Comparison of ENCODE assay signal across 8 cellular contexts in genomic region chr20:46308258-46309157, GRCh38. TPM values are rescaled to one million over a fixed set of nuclear protein-coding genes. Genes with fewer than 3 reads are reported as not detected.
DNase-seq lines count a peak whose midpoint lies in the region; ATAC-seq, FAIRE-seq and TF ChIP-seq lines count a peak whose summit lies in the region.

TSS of gene CDH22 (minus strand) at chr20:46308498. CDS start at chr20:46251294, 57,204 bp downstream.

- peaks cover 87% of the 10 kb centered on the region for H3K27me3 ChIP-seq in BLaER1

- peaks cover 13% of the 10 kb centered on the region for H3K4me1 ChIP-seq in BLaER1

- H3K9ac ChIP-seq in BLaER1, result no peak within 1 kb of the TSS

- POLR2A ChIA-PET in HEK293T (lab: Yijun Ruan, JAX), result interaction anchor here (1.4 kb wide), 1 partner anchor 56 kb away, joined by 3 read pairs; no protein-coding TSS in a partner anchor

- no peaks in the 10 kb centered on the region for H3K9me3 ChIP-seq in BLaER1

- DNase-seq in HEK293T (ENCODE audit: extremely low spot score) (peak; percentile 83), NOMO-1 treated with dmso at 0.1 percent for 144 hours (lab: John Stamatoyannopoulos, UW; ENCODE audit: unreplicated experiment) (peak; percentile 58), frontal cortex (ENCODE audit: low spot score in 2 of 2) (peak; percentile 79 to 80), occipital lobe (lab: John Stamatoyannopoulos, UW) (peak; percentile 37)
- DNase-seq in activated naive CD4-positive, alpha-beta T cell treated with Interleukin-2 at 50 U/mL for 16 hours, result peak; percentile 44

- peak within 1 kb of the TSS; percentile 73 for H3K4me3 ChIP-seq in BLaER1

- FAIRE-seq in frontal cortex (lab: Jason Lieb, UNC), result no peak

- no peaks in the 10 kb centered on the region for H3K36me3 ChIP-seq in BLaER1

- no peak within 1 kb of the TSS for H3K27ac ChIP-seq in BLaER1

- H4K20me1 ChIP-seq in BLaER1, result peaks cover 73% of the 10 kb centered on the region

- H3K4me2 ChIP-seq in BLaER1, result peak within 1 kb of the TSS; percentile 98

- ATAC-seq in HG03025 (IDR thresholded peaks at IDR 0.05; ENCODE audit: low FRiP score, unreplicated experiment) (no peak), HG02678 (IDR thresholded peaks at IDR 0.05; ENCODE audit: unreplicated experiment) (no peak)

- CTCF ChIA-PET in HEK293T (lab: Yijun Ruan, JAX), result interaction anchor here (1.4 kb wide), 1 partner anchor 176 kb away, joined by 3 read pairs; no protein-coding TSS in a partner anchor

TF ChIP-seq in HEK293T, 16 proteins besides CTCF, POLR2A, EP300 and RAD21:
- no peak for TF ChIP-seq ELF4 (IDR thresholded peaks at IDR 0.05)
- TF ChIP-seq TARDBP (IDR thresholded peaks at IDR 0.05), result no peak
- no peak for TF ChIP-seq ZNF384 (IDR thresholded peaks at IDR 0.05)
TF ChIP-seq in HEK293T: peak in this region for 0.

RNA-seq across cellular contexts. Expression of gene CDH22, which starts in this region (rescaled TPM):
- 2.0 TPM for total RNA-seq in frontal cortex
- total RNA-seq in occipital lobe, result 0.31 TPM

Comparison
In these comparisons a context has a peak if more than half of its experiments do, and no peak if none do; other contexts are left out.
1. Peak in DNase-seq in occipital lobe; RNA of the gene not detected or under 1 TPM.